ENCODE assay signal across 19 cellular contexts in the genomic region with DNA sequence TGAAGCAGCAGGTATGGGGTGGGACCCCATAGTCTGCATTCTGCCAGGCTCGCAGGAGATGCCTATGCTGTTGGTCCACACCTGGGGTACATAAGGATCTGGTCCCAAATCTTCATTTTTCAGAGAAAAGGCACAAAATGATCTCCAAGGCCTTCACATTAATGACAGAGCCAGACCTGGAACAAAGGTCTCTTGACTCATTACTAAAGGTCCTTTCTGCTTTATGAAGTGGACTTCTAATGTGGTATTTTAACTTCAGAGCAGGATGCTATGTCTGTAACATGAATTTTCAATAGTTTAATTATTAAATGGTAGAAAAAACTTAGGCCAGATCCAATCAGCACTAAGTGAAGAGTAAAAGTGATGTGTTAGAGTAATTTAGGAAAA. TPM values are rescaled to one million over a fixed set of nuclear protein-coding genes. Genes with fewer than 3 reads are reported as not detected.
"Had no signal": no experiment of that assay in that cellular context is flagged by ENCODE, and none has a peak within 500 bp of the region (broad histone marks: within the 10 kb centered on the region; RNA-seq: fewer than 3 reads in every experiment).

No MANE protein-coding gene starts in this region.

- H3K27ac ChIP-seq: RWPE1, SJCRH30 had no signal

- DNase-seq: Karpas-422, KG1, MG63, NCI-H1092, NCI-H1105 treated with DMSO at 0.1 percent for 48 hours, NCI-H1417 treated with DMSO at 0.1 percent for 48 hours, NCI-H146, NCI-H1694 treated with DMSO at 0.1 percent for 48 hours, NCI-H1930, NCI-H2081, NCI-H2107, NCI-H524, NCI-H774, SHP77 treated with DMSO at 0.1 percent for 48 hours, SJCRH30 had no signal

- H3K4me3 ChIP-seq: MG63, SJCRH30 had no signal

- H3K27me3 ChIP-seq: MG63, SJCRH30 had no signal

- H3K36me3 ChIP-seq: MG63, SJCRH30 had no signal

- H3K4me1 ChIP-seq: SJCRH30 had no signal

- H3K9me3 ChIP-seq: MG63, SJCRH30 had no signal

RNA-seq across cellular contexts. Expression of a gene that starts 38.0 kb away (rescaled TPM):
- total RNA-seq: HT-29, SJCRH30 had no signal
- polyA plus RNA-seq: IMR-90 had no signal

RNA-seq across cellular contexts. Expression of a gene that starts 38.1 kb away (rescaled TPM):
- total RNA-seq: HT-29, NCI-H460, SJCRH30 had no signal
